Comparison of ENCODE assay signal across 14 cellular contexts in genomic region chr6:158043586-158044524, GRCh38.
DNase-seq lines count a peak whose midpoint lies in the region; ATAC-seq, FAIRE-seq and TF ChIP-seq lines count a peak whose summit lies in the region.
"Had no signal": no experiment of that assay in that cellular context is flagged by ENCODE, and none has a peak within 500 bp of the region (broad histone marks: within the 10 kb centered on the region; RNA-seq: fewer than 3 reads in every experiment).

No MANE protein-coding gene starts in this region.

- CTCF ChIA-PET in Caco-2 (lab: Charles Lee) = interaction anchor here (0.6 to 1.0 kb wide), 3 partner anchors 62 to 1280 kb away, joined by 3 to 7 read pairs (median 3); partner anchors contain the start of gene SYNJ2

- H3K4me1 ChIP-seq in Caco-2 (peaks cover 76% of the 10 kb centered on the region), ascending aorta (peaks cover 39 to 72% of the 10 kb centered on the region in 2 donors), right atrium auricular region (peaks cover 0 to 62% of the 10 kb centered on the region in 2 donors), gastrocnemius medialis (peaks cover 48 to 64% of the 10 kb centered on the region in 2 donors)
- H3K4me1 ChIP-seq in effector memory CD4-positive, alpha-beta T cell (ENCODE audit: control insufficient read depth, insufficient read depth, low read length, poor library complexity, severe bottlenecking) = no peaks in the 10 kb centered on the region
- H3K4me1 ChIP-seq: HAP-1 had no signal

- DNase-seq in Caco-2 (no peak), ascending aorta (ENCODE audit: low spot score in 2 of 2) (peak in 1 of 2 donors; percentile 93), right atrium auricular region (ENCODE audit: low spot score) (peak; percentile 77), gastrocnemius medialis (peak; percentile 86 to 91), HTR-8/SVneo (ENCODE audit: insufficient read length, low spot score) (no peak), COLO829 (ENCODE audit: low spot score) (no peak)
- DNase-seq in effector memory CD4-positive, alpha-beta T cell = no peak
- DNase-seq: activated B cell treated with CpG ODN at 0.5 μM for 24 hours, NCI-H510A, SHP77 treated with DMSO at 0.1 percent for 48 hours had no signal

- TF ChIP-seq CTCF in Caco-2 (IDR thresholded peaks at IDR 0.05; ENCODE audit: insufficient read depth in 1 of 2, low read depth in 1 of 2, low read length in 1 of 2, severe bottlenecking in 1 of 2, unreplicated experiment in 1 of 2) = no peak
- no peak for TF ChIP-seq CTCF in ascending aorta (IDR thresholded peaks at IDR 0.05)
- no peak for TF ChIP-seq CTCF in right atrium auricular region (IDR thresholded peaks at IDR 0.05)
- no peak for TF ChIP-seq CTCF in gastrocnemius medialis (IDR thresholded peaks at IDR 0.05 in 4 of 5, conservative IDR thresholded peaks at IDR 0.05 in 1 of 5)

- H3K27ac ChIP-seq in ascending aorta (peak overlapping the region; percentile 91 to 95), right atrium auricular region (peak overlapping the region; percentile 94 to 95), gastrocnemius medialis (peak overlapping the region; percentile 93 to 99 (median 96))
- no peak overlapping the region for H3K27ac ChIP-seq in effector memory CD4-positive, alpha-beta T cell (ENCODE audit: insufficient read depth, low read length, poor library complexity, severe bottlenecking)

- intact Hi-C loops in Caco-2 (cut with micrococcal nuclease; ENCODE audit: unreplicated experiment) = no loop called here
- intact Hi-C loops in ascending aorta (cut with DNase I) = loop anchor here (2.0 kb wide), 2 partner anchors 41 to 61 kb away; no protein-coding TSS in a partner anchor
- intact Hi-C loops in gastrocnemius medialis (cut with DNase I; ENCODE audit: low total_unique reads) = loop anchor here (2.0 to 10.0 kb wide), 3 partner anchors 17 to 1081 kb away; partner anchors contain the start of gene DYNLT1

- ATAC-seq in gastrocnemius medialis (peak; percentile 59 to 69), GM21825 (IDR thresholded peaks at IDR 0.05; ENCODE audit: unreplicated experiment) (no peak)
- ATAC-seq: activated T-helper 17 cell treated with anti-CD3 and anti-CD28 coated beads, Interleukin-2, amount 50 U/mL, for 72 hours had no signal

- H3K27me3 ChIP-seq in Caco-2 (replicated peaks; ENCODE audit: control insufficient read depth, insufficient read depth, low read length) (no peaks in the 10 kb centered on the region), ascending aorta (no peaks in the 10 kb centered on the region), right atrium auricular region (no peaks in the 10 kb centered on the region), gastrocnemius medialis (no peaks in the 10 kb centered on the region)
- no peaks in the 10 kb centered on the region for H3K27me3 ChIP-seq in effector memory CD4-positive, alpha-beta T cell (replicated peaks; ENCODE audit: control insufficient read depth, insufficient read depth, low read length, poor library complexity, severe bottlenecking)

- POLR2A ChIA-PET in Caco-2 (lab: Charles Lee) = no interaction called here

- no peaks in the 10 kb centered on the region for H3K9me3 ChIP-seq in Caco-2
- no peaks in the 10 kb centered on the region for H3K9me3 ChIP-seq in ascending aorta
- H3K9me3 ChIP-seq in right atrium auricular region = no peaks in the 10 kb centered on the region
- H3K9me3 ChIP-seq in gastrocnemius medialis = no peaks in the 10 kb centered on the region
- H3K9me3 ChIP-seq in effector memory CD4-positive, alpha-beta T cell (ENCODE audit: control insufficient read depth, low read length) = no peaks in the 10 kb centered on the region
- H3K9me3 ChIP-seq: HAP-1 had no signal

- peaks cover 52% of the 10 kb centered on the region for H3K4me1 Mint-ChIP-seq in Caco-2 (ENCODE audit: low read depth, unreplicated experiment)

- H3K9me3 Mint-ChIP-seq in Caco-2 (ENCODE audit: unreplicated experiment) = no peaks in the 10 kb centered on the region
- H3K9me3 Mint-ChIP-seq: activated B cell treated with CpG ODN at 0.5 μM for 24 hours; activated T-helper 17 cell treated with anti-CD3 and anti-CD28 coated beads, Interleukin-2, amount 50 U/mL, for 72 hours; central memory CD8-positive, alpha-beta T cell had no signal

- no peaks in the 10 kb centered on the region for H3K27me3 Mint-ChIP-seq in Caco-2 (ENCODE audit: insufficient read depth, unreplicated experiment)
- H3K27me3 Mint-ChIP-seq: activated B cell treated with CpG ODN at 0.5 μM for 24 hours; activated T-helper 17 cell treated with anti-CD3 and anti-CD28 coated beads, Interleukin-2, amount 50 U/mL, for 72 hours; central memory CD8-positive, alpha-beta T cell had no signal

- peak overlapping the region; percentile 82 for H3K27ac Mint-ChIP-seq in Caco-2 (ENCODE audit: unreplicated experiment)
- H3K27ac Mint-ChIP-seq: activated B cell treated with CpG ODN at 0.5 μM for 24 hours; activated T-helper 17 cell treated with anti-CD3 and anti-CD28 coated beads, Interleukin-2, amount 50 U/mL, for 72 hours had no signal

- no peak for FAIRE-seq in HTR-8/SVneo (lab: Jason Lieb, UNC)

- 0 out of 2 replicates have a peak, but pooled peaks cover 1% of the 10 kb centered on the region for H3K36me3 ChIP-seq in Caco-2 (ENCODE audit: control insufficient read depth, insufficient read depth, low read length)
- H3K36me3 ChIP-seq in ascending aorta = no peaks in the 10 kb centered on the region
- no peaks in the 10 kb centered on the region for H3K36me3 ChIP-seq in right atrium auricular region
- H3K36me3 ChIP-seq in gastrocnemius medialis = no peaks in the 10 kb centered on the region
- peaks cover 26% of the 10 kb centered on the region for H3K36me3 ChIP-seq in effector memory CD4-positive, alpha-beta T cell (ENCODE audit: control insufficient read depth, insufficient read depth, low read length)
- H3K36me3 ChIP-seq: HAP-1 had no signal

- peak; percentile 82 to 84 for TF ChIP-seq POLR2A in gastrocnemius medialis (IDR thresholded peaks at IDR 0.05)

- no TSS peak for BruUV-seq in Caco-2 (replicated peaks; lab: Mats Ljungman, UMichigan)

- H3K4me3 Mint-ChIP-seq in Caco-2 (ENCODE audit: unreplicated experiment) = no peak overlapping the region
- H3K4me3 Mint-ChIP-seq: activated B cell treated with CpG ODN at 0.5 μM for 24 hours; activated T-helper 17 cell treated with anti-CD3 and anti-CD28 coated beads, Interleukin-2, amount 50 U/mL, for 72 hours; central memory CD8-positive, alpha-beta T cell had no signal

- in situ Hi-C loops in gastrocnemius medialis (cut with MboI; ENCODE audit: low sequenced_read_pairs in 4 of 4) = no loop called here

- peaks cover 52% of the 10 kb centered on the region for H3K36me3 Mint-ChIP-seq in Caco-2 (ENCODE audit: insufficient read depth, unreplicated experiment)

- H3K4me3 ChIP-seq in Caco-2 (ENCODE audit: low read depth, low read length) = no peak overlapping the region
- H3K4me3 ChIP-seq in ascending aorta = peak overlapping the region in 1 of 2 donors; percentile 12
- peak overlapping the region; percentile 37 to 43 for H3K4me3 ChIP-seq in right atrium auricular region
- peak overlapping the region; percentile 42 to 55 (median 51) for H3K4me3 ChIP-seq in gastrocnemius medialis
- no peak overlapping the region for H3K4me3 ChIP-seq in effector memory CD4-positive, alpha-beta T cell (ENCODE audit: insufficient read depth, low read depth, low read length, poor library complexity, severe bottlenecking)
- H3K4me3 ChIP-seq: HAP-1 had no signal

Comparison
In these comparisons a context has a peak if more than half of its experiments do, and no peak if none do; other contexts are left out.
1. DNase-seq: peak in right atrium auricular region (single experiment) and gastrocnemius medialis (2 of 2); none in Caco-2 (0 of 2), effector memory CD4-positive, alpha-beta T cell (0 of 3), HTR-8/SVneo (single experiment) and COLO829 (single experiment).
2. H3K4me3 ChIP-seq: peak in right atrium auricular region (2 of 2) and gastrocnemius medialis (4 of 4); none in Caco-2 (single experiment) and effector memory CD4-positive, alpha-beta T cell (single experiment).